17 cellular contexts compared by ENCODE assay signal in the genomic region with DNA sequence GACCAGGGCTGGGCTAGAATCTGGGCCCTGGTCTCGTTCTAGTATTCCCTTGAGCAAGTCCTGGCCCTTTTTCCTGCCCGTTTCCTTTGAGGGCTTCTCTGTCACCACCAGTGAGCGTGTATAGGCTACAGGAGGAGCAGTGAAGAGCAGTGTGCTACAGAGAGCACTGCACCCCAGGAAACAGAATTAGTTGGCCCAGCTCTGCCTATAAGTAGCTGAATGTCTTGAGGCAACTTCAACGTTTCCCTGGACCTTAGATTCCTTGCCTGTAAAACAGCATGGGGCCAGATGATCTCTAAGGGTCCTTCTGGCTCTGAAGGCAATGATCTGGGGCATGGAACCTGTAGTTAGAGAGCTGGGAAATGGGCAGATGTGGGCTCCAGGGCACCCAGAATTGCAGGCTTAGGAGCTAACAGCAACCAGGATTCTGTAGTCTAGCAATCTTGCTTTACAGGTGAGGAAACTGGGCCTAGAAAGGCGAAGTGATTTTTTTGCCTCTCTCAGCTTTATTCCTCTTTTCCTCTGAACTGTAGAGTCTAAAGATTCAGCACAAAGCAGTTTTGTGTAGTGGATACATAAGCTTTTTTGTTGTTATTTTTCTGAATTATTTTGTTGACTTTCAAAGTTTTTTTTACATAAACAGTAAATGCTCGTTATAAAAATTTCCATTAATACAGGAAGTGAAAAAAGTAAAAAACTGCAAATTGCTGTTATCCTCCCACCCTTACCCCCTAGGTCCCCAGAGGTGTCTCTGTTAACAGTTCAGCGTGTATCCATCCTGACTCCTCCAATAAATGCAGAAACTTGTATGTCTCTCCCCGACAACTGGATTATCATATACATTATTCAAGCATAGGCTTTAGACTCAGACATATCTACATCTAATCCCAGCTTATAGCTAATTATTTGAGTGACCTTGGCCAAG. TPM values are rescaled to one million over a fixed set of nuclear protein-coding genes. Genes with fewer than 3 reads are reported as not detected.
DNase-seq lines count a peak whose midpoint lies in the region; ATAC-seq lines count a peak whose summit lies in the region.
"Had no signal": no experiment of that assay in that cellular context is flagged by ENCODE, and none has a peak within 500 bp of the region (broad histone marks: within the 10 kb centered on the region; RNA-seq: fewer than 3 reads in every experiment).

No MANE protein-coding gene starts in this region.

- H3K9me3 ChIP-seq in CD8-positive, alpha-beta memory T cell (ENCODE audit: low read length) = no peaks in the 10 kb centered on the region
- H3K9me3 ChIP-seq in T-helper 17 cell (ENCODE audit: control insufficient read depth, low read length, poor library complexity, severe bottlenecking) = no peaks in the 10 kb centered on the region
- H3K9me3 ChIP-seq: upper lobe of left lung had no signal

- H3K4me1 Mint-ChIP-seq in CD8-positive, alpha-beta memory T cell = peaks cover 48 to 51% (median 49%) of the 10 kb centered on the region in 3 donors
- peaks cover 38% of the 10 kb centered on the region for H3K4me1 Mint-ChIP-seq in T-helper 17 cell
- peaks cover 61 to 68% (median 68%) of the 10 kb centered on the region in 3 donors for H3K4me1 Mint-ChIP-seq in naive B cell

- H3K27ac ChIP-seq in CD8-positive, alpha-beta memory T cell (ENCODE audit: low read depth, low read length) = no peak overlapping the region
- H3K27ac ChIP-seq: 22Rv1 had no signal

- ATAC-seq in T-helper 17 cell (no peak), naive B cell (ENCODE audit: low read depth in 2 of 2) (no peak)
- ATAC-seq: activated naive CD4-positive, alpha-beta T cell treated with anti-CD3 and anti-CD28 coated beads, Interleukin-2, amount 50 U/mL, for 72 hours had no signal

- POLR2A ChIA-PET in CD8-positive, alpha-beta memory T cell (lab: Charles Lee) = interaction anchor here (0.9 kb wide), 1 partner anchor 10 kb away, joined by 3 read pairs; no protein-coding TSS in a partner anchor

- DNase-seq in NCI-H82 (lab: John Stamatoyannopoulos, UW) (peak; percentile 37), NCI-H82 treated with DMSO at 0.1 percent for 48 hours (lab: John Stamatoyannopoulos, UW; ENCODE audit: unreplicated experiment) (no peak), T-helper 17 cell (no peak), naive B cell (no peak), pons (ENCODE audit: low spot score) (no peak), HPDE6-E6E7 (ENCODE audit: extremely low spot score) (no peak), NCI-H748 treated with DMSO at 0.1 percent for 48 hours (lab: John Stamatoyannopoulos, UW) (no peak)
- no peak for DNase-seq in CD8-positive, alpha-beta memory T cell
- DNase-seq: effector CD8-positive, alpha-beta T cell; GOT3; hippocampal formation; NCI-H1436 treated with DMSO at 0.1 percent for 48 hours; NK-92 treated with Interleukin-12 subunit alpha and Interleukin-12 subunit beta, amount 100 ng/mL, for 24 hours; upper lobe of left lung had no signal

- CTCF ChIA-PET in CD8-positive, alpha-beta memory T cell (lab: Charles Lee) = interaction anchor here (1.2 to 1.5 kb wide), 2 partner anchors 12 to 22 kb away, joined by 3 to 6 read pairs; no protein-coding TSS in a partner anchor

- no peaks in the 10 kb centered on the region for H3K27me3 ChIP-seq in CD8-positive, alpha-beta memory T cell (ENCODE audit: insufficient read depth, low read length, poor library complexity, severe bottlenecking)
- H3K27me3 ChIP-seq: upper lobe of left lung had no signal

- peaks cover 3 to 5% of the 10 kb centered on the region in 2 donors for H3K27me3 Mint-ChIP-seq in CD8-positive, alpha-beta memory T cell
- H3K27me3 Mint-ChIP-seq in T-helper 17 cell (no peaks in the 10 kb centered on the region), naive B cell (no peaks in the 10 kb centered on the region)

- no peak overlapping the region for H3K4me3 ChIP-seq in CD8-positive, alpha-beta memory T cell (ENCODE audit: low read length)
- H3K4me3 ChIP-seq: upper lobe of left lung had no signal

- H3K36me3 ChIP-seq in CD8-positive, alpha-beta memory T cell (ENCODE audit: insufficient read depth, low read length) = no peaks in the 10 kb centered on the region
- H3K36me3 ChIP-seq: upper lobe of left lung had no signal

- H3K4me3 Mint-ChIP-seq in CD8-positive, alpha-beta memory T cell = no peak overlapping the region
- H3K4me3 Mint-ChIP-seq in T-helper 17 cell = no peak overlapping the region
- H3K4me3 Mint-ChIP-seq in naive B cell = peak overlapping the region in 7 of 8 donors; percentile 23 to 86 (median 42)

- peaks cover 39% of the 10 kb centered on the region for H3K4me1 ChIP-seq in CD8-positive, alpha-beta memory T cell (ENCODE audit: insufficient read depth, low read length)

- no peaks in the 10 kb centered on the region for H3K9me3 Mint-ChIP-seq in CD8-positive, alpha-beta memory T cell
- no peaks in the 10 kb centered on the region for H3K9me3 Mint-ChIP-seq in naive B cell

- peak overlapping the region in 7 of 8 donors; percentile 8 to 97 (median 63) for H3K27ac Mint-ChIP-seq in CD8-positive, alpha-beta memory T cell
- H3K27ac Mint-ChIP-seq in T-helper 17 cell (peak overlapping the region; percentile 97), naive B cell (peak overlapping the region in 5 of 6 donors; percentile 59 to 97 (median 90))
- H3K27ac Mint-ChIP-seq: activated naive CD4-positive, alpha-beta T cell treated with anti-CD3 and anti-CD28 coated beads, Interleukin-2, amount 50 U/mL, for 72 hours had no signal

- H3K36me3 Mint-ChIP-seq in CD8-positive, alpha-beta memory T cell = no peaks in the 10 kb centered on the region
- H3K36me3 Mint-ChIP-seq in T-helper 17 cell (ENCODE audit: low read depth) = no peaks in the 10 kb centered on the region
- no peaks in the 10 kb centered on the region for H3K36me3 Mint-ChIP-seq in naive B cell

RNA-seq across cellular contexts. Expression of gene MYL4, which starts 1.7 kb away (rescaled TPM):
- not detected for total RNA-seq in CD8-positive, alpha-beta memory T cell
- polyA plus RNA-seq in CD8-positive, alpha-beta memory T cell = not detected
- not detected for total RNA-seq in T-helper 17 cell
- under 1 TPM in 2 of 6 donors, not detected in 4; 0.53 to 0.55 TPM for polyA plus RNA-seq in naive B cell (ENCODE audit: low read depth in 6 of 6)
- total RNA-seq: activated naive CD4-positive, alpha-beta T cell treated with anti-CD3 and anti-CD28 coated beads, Interleukin-2, amount 50 U/mL, for 72 hours; T-helper 2 cell treated with Interferon-gamma antibody and Interleukin-4, amounts not matched to agents 100 ng/mL and 5 ng/mL, for 36 hours had no signal

RNA-seq across cellular contexts. Expression of gene CDC27, which starts 18.3 kb away (rescaled TPM):
- total RNA-seq in CD8-positive, alpha-beta memory T cell = 100 to 1,000 TPM; 113 to 116 TPM
- 96.2 TPM for polyA plus RNA-seq in CD8-positive, alpha-beta memory T cell
- total RNA-seq in T-helper 17 cell = 10 to 100 TPM; 50.1 to 61.6 TPM
- 100 to 1,000 TPM in 3 of 6 donors, 10 to 100 TPM in 3; 88.1 to 112 (median 97.6) TPM for polyA plus RNA-seq in naive B cell (ENCODE audit: low read depth in 6 of 6)

RNA-seq across cellular contexts. Expression of gene ITGB3, which starts 46.2 kb away (rescaled TPM):
- under 1 TPM; 0.07 to 0.13 TPM for total RNA-seq in CD8-positive, alpha-beta memory T cell
- polyA plus RNA-seq in CD8-positive, alpha-beta memory T cell = not detected
- 100 to 1,000 TPM in 1 of 2 donors, 1 to 10 TPM in 1; 7.8 to 283 TPM for total RNA-seq in T-helper 17 cell
- 1 to 10 TPM in 5 of 6 donors, not detected in 1; 2.1 to 9.2 (median 5.1) TPM for polyA plus RNA-seq in naive B cell (ENCODE audit: low read depth in 6 of 6)

Comparison
In these comparisons a context has a peak if more than half of its experiments do, and no peak if none do; other contexts are left out.
1. H3K4me3 Mint-ChIP-seq: peak in naive B cell (7 of 8); none in CD8-positive, alpha-beta memory T cell (0 of 7) and T-helper 17 cell (single experiment).
2. RNA of gene ITGB3, which starts 46.2 kb away (total RNA-seq): 7.8 to 283 TPM in T-helper 17 cell; 0.07 to 0.13 TPM in CD8-positive, alpha-beta memory T cell; every median in the first group is over 4 times any median in the second.
3. Peak in every context shown above with its lines, with median percentiles within 50 percentile points of each other: H3K27ac Mint-ChIP-seq.